In genomic region chr5:16557477-16557876, GRCh38 we compare ENCODE assay signal across 25 cellular contexts. TPM values are rescaled to one million over a fixed set of nuclear protein-coding genes. Genes with fewer than 3 reads are reported as not detected.
DNase-seq lines count a peak whose midpoint lies in the region; ATAC-seq and TF ChIP-seq lines count a peak whose summit lies in the region.
"Had no signal": no experiment of that assay in that cellular context is flagged by ENCODE, and none has a peak within 500 bp of the region (broad histone marks: within the 10 kb centered on the region; RNA-seq: fewer than 3 reads in every experiment).

No MANE protein-coding gene starts in this region.

- no peak for TF ChIP-seq CTCF in tibial nerve (IDR thresholded peaks at IDR 0.05)
- TF ChIP-seq CTCF in GM10248 (IDR thresholded peaks at IDR 0.05; ENCODE audit: control extremely low read depth, extremely low read depth, low read depth, missing control alignments): no peak

- TF ChIP-seq POLR2A in tibial nerve (IDR thresholded peaks at IDR 0.05): no peak

- peak in 1 of 2 donors; percentile 53 for TF ChIP-seq EP300 in tibial nerve (IDR thresholded peaks at IDR 0.05)

- peaks cover 0 to 39% (median 17%) of the 10 kb centered on the region in 4 donors for H3K4me1 ChIP-seq in tibial nerve
- H3K4me1 ChIP-seq: SJSA1 had no signal

- WGBS in tibial nerve, 2 donors: 47% methylated on average over 4 of the region's 4 CpGs

- DNase-seq in Right ventricle myocardium inferior (ENCODE audit: missing footprints) (no peak), left cardiac atrium (no peak), medulla oblongata (ENCODE audit: extremely low spot score) (peak; percentile 83), tibial nerve (ENCODE audit: low spot score in 2 of 2) (no peak), GM10248 (ENCODE audit: extremely low spot score) (no peak), D341Med (ENCODE audit: low spot score) (no peak)
- DNase-seq: activated CD4-positive, alpha-beta T cell treated with anti-CD3 and anti-CD28 coated beads for 1 hour; activated effector memory CD4-positive, alpha-beta T cell treated with anti-CD3 and anti-CD28 coated beads, Interleukin-2, amount 50 U/mL, for 16 hours; activated naive CD8-positive, alpha-beta T cell treated with anti-CD3 and anti-CD28 coated beads, Interleukin-2, amount 50 U/mL, for 24 hours; activated T-cell treated with anti-CD3 and anti-CD28 coated beads for 4 hours; cerebellar nuclear complex; H9; KBM-7; MG63; NCI-H1417; NCI-H345; nephron progenitor cell; pancreas; stimulated activated CD4-positive, alpha-beta T cell treated with anti-CD3 and anti-CD28 coated beads, Interleukin-4, amount 100 ng/mL, for 1 hour had no signal

- intact Hi-C loops in Right ventricle myocardium inferior (cut with DNase I): loop anchor here (5.0 kb wide), 1 partner anchor 110 kb away; no protein-coding TSS in a partner anchor
- intact Hi-C loops in left cardiac atrium (cut with DNase I): loop anchor here (10.0 kb wide), 2 partner anchors 73 to 107 kb away; no protein-coding TSS in a partner anchor

- CTCF ChIA-PET in GM10248 (lab: Yijun Ruan, JAX): interaction anchor here (3.2 kb wide), 1 partner anchor 8 kb away, joined by 22 read pairs; no protein-coding TSS in a partner anchor

- POLR2A ChIA-PET in GM10248 (lab: Yijun Ruan, JAX): no interaction called here

- no peaks in the 10 kb centered on the region for H3K9me3 ChIP-seq in tibial nerve
- H3K9me3 ChIP-seq: MG63, pancreas, right atrium auricular region, SJSA1 had no signal

- peak; percentile 26 for ATAC-seq in Right ventricle myocardium inferior
- no peak for ATAC-seq in left cardiac atrium
- no peak for ATAC-seq in GM21737 (IDR thresholded peaks at IDR 0.05; ENCODE audit: unreplicated experiment)
- ATAC-seq: activated naive CD8-positive, alpha-beta T cell treated with anti-CD3 and anti-CD28 coated beads, Interleukin-2, amount 50 U/mL, for 24 hours; pancreas had no signal

- H3K4me3 ChIP-seq in tibial nerve: no peak overlapping the region
- H3K4me3 ChIP-seq: MG63, pancreas, right atrium auricular region, SJSA1 had no signal

- H3K36me3 ChIP-seq in tibial nerve: no peaks in the 10 kb centered on the region
- H3K36me3 ChIP-seq: MG63, pancreas, right atrium auricular region, SJSA1 had no signal

- no peaks in the 10 kb centered on the region for H3K27me3 ChIP-seq in tibial nerve
- H3K27me3 ChIP-seq: MG63, pancreas, right atrium auricular region, SJSA1 had no signal

- H3K27ac ChIP-seq in angular gyrus (ENCODE audit: low read depth, low read length) (peak overlapping the region; percentile 94), tibial nerve (peak overlapping the region in 3 of 4 donors; percentile 17 to 81 (median 76))
- H3K27ac ChIP-seq: pancreas, right atrium auricular region, SJSA1 had no signal

RNA-seq across cellular contexts. Expression of gene RETREG1, which starts 59.3 kb away (rescaled TPM):
- total RNA-seq in Right ventricle myocardium inferior: 197 TPM
- total RNA-seq in left cardiac atrium: 100 to 1,000 TPM; 114 to 145 TPM
- 10 to 100 TPM; 57.5 to 90.9 (median 77.0) TPM for total RNA-seq in tibial nerve
- total RNA-seq: G401, glomerular endothelial cell had no signal
